In genomic region chr9:72228282-72228681, GRCh38 we compare ENCODE assay signal across 26 cellular contexts.
DNase-seq lines count a peak whose midpoint lies in the region; ATAC-seq, FAIRE-seq and TF ChIP-seq lines count a peak whose summit lies in the region.
"Had no signal": no experiment of that assay in that cellular context is flagged by ENCODE, and none has a peak within 500 bp of the region (broad histone marks: within the 10 kb centered on the region; RNA-seq: fewer than 3 reads in every experiment).

No MANE protein-coding gene starts in this region.

- no peaks in the 10 kb centered on the region for H3K9me2 ChIP-seq in hepatocyte (replicated peaks; ENCODE audit: insufficient read depth)

- peak; percentile 59; the same call in 2 of the 3 replicates for ATAC-seq in HepG2
- ATAC-seq: A549, GM12878, HCT116 had no signal

- no peak overlapping the region for H3K9ac ChIP-seq in HepG2 (ENCODE audit: insufficient read depth, low read depth, low read length)
- H3K9ac ChIP-seq: BLaER1 treated with 17β-estradiol and CSF1 and Interleukin-3, amounts not matched to agents 10 nM and 100 nM; GM23248 had no signal

- no peak for FAIRE-seq in HepG2 (lab: Jason Lieb, UNC)
- FAIRE-seq: A549, D721Med, GM12878, GM19239 had no signal

- no peak overlapping the region for H3K4me3 Mint-ChIP-seq in T-helper 2 cell treated with Interferon-gamma antibody and Interleukin-4, amounts not matched to agents 5 μg/mL and 100 μg/mL, for 36 hours
- H3K4me3 Mint-ChIP-seq: CD14-positive monocyte; CD4-positive, alpha-beta T cell; CD8-positive, alpha-beta memory T cell; H9 had no signal

- DNase-seq in hepatocyte (ENCODE audit: low spot score) (peak; percentile 14), HepG2 (ENCODE audit: low spot score) (no peak), mucosa of gallbladder (ENCODE audit: low spot score) (peak; percentile 53), NCI-H2171 treated with DMSO at 0.1 percent for 48 hours (lab: John Stamatoyannopoulos, UW) (no peak), cerebellar cortex (ENCODE audit: low spot score) (no peak)
- DNase-seq in NK-92 treated with Interleukin-12 subunit alpha and Interleukin-12 subunit beta, amount 100 ng/mL, for 24 hours (lab: John Stamatoyannopoulos, UW), result no peak
- DNase-seq in T-helper 2 cell treated with Interferon-gamma antibody and Interleukin-4, amounts not matched to agents 5 μg/mL and 100 μg/mL, for 36 hours (ENCODE audit: low spot score), result no peak
- DNase-seq: 8988T; ACHN; AML-193; BE2C; CD4-positive, alpha-beta T cell; CD8-positive, alpha-beta memory T cell; DMS 273 treated with DMSO at 0.1 percent for 48 hours; DMS79; EL; GDM1; GM23248; H9 had no signal

- no peaks in the 10 kb centered on the region for H3K9me3 Mint-ChIP-seq in T-helper 2 cell treated with Interferon-gamma antibody and Interleukin-4, amounts not matched to agents 5 μg/mL and 100 μg/mL, for 36 hours
- H3K9me3 Mint-ChIP-seq: CD4-positive, alpha-beta T cell; CD8-positive, alpha-beta memory T cell; H9 had no signal

- no peak for TF ChIP-seq POLR2A in HepG2 (IDR thresholded peaks at IDR 0.05; ENCODE audit: insufficient read depth in 1 of 2, low read depth in 2 of 2, low read length in 2 of 2)

- no peak overlapping the region for H3K27ac ChIP-seq in hepatocyte
- no peak overlapping the region for H3K27ac ChIP-seq in HepG2 (ENCODE audit: extremely low read length, insufficient read depth, low read length)
- H3K27ac ChIP-seq: A549; BLaER1 treated with 17β-estradiol and CSF1 and Interleukin-3, amounts not matched to agents 10 nM and 100 nM; GM23248 had no signal

- H3K9me3 ChIP-seq in hepatocyte (ENCODE audit: low read depth), result no peaks in the 10 kb centered on the region
- H3K9me3 ChIP-seq in HepG2 (ENCODE audit: low read length), result no peaks in the 10 kb centered on the region
- H3K9me3 ChIP-seq: A549; BE2C; BLaER1 treated with 17β-estradiol and CSF1 and Interleukin-3, amounts not matched to agents 10 nM and 100 nM had no signal

- H4K20me1 ChIP-seq in hepatocyte (ENCODE audit: insufficient read depth, poor library complexity, severe bottlenecking) (no peaks in the 10 kb centered on the region), HepG2 (ENCODE audit: insufficient read depth, low read length) (no peaks in the 10 kb centered on the region)
- H4K20me1 ChIP-seq: BLaER1 treated with 17β-estradiol and CSF1 and Interleukin-3, amounts not matched to agents 10 nM and 100 nM had no signal

- no peaks in the 10 kb centered on the region for H3K4me1 Mint-ChIP-seq in T-helper 2 cell treated with Interferon-gamma antibody and Interleukin-4, amounts not matched to agents 5 μg/mL and 100 μg/mL, for 36 hours (ENCODE audit: low read depth)
- H3K4me1 Mint-ChIP-seq: CD14-positive monocyte; CD8-positive, alpha-beta memory T cell; H9 had no signal

- POLR2A ChIA-PET in HepG2 (lab: Yijun Ruan, JAX), result no interaction called here

- H3K27me3 ChIP-seq in hepatocyte (no peaks in the 10 kb centered on the region), HepG2 (ENCODE audit: control insufficient read depth in 1 of 2, insufficient read depth in 2 of 2, low read length in 2 of 2) (no peaks in the 10 kb centered on the region)
- H3K27me3 ChIP-seq: BE2C; BLaER1 treated with 17β-estradiol and CSF1 and Interleukin-3, amounts not matched to agents 10 nM and 100 nM had no signal

- TF ChIP-seq EP300 in HepG2 (IDR thresholded peaks at IDR 0.05; ENCODE audit: low read depth in 2 of 2, low read length in 2 of 2) (no peak), HepG2 (CRISPR knock-in tag; IDR thresholded peaks at IDR 0.05; ENCODE audit: borderline replicate concordance) (no peak)

- H3K4me1 ChIP-seq in hepatocyte (ENCODE audit: insufficient read depth) (no peaks in the 10 kb centered on the region), HepG2 (ENCODE audit: insufficient read depth, low read length) (peaks cover 6% of the 10 kb centered on the region; the same call in 1 of the 2 replicates)
- H3K4me1 ChIP-seq: A549; BE2C; BLaER1 treated with 17β-estradiol and CSF1 and Interleukin-3, amounts not matched to agents 10 nM and 100 nM had no signal

- no peaks in the 10 kb centered on the region for H3K27me3 Mint-ChIP-seq in T-helper 2 cell treated with Interferon-gamma antibody and Interleukin-4, amounts not matched to agents 5 μg/mL and 100 μg/mL, for 36 hours (ENCODE audit: low read depth)

- H3K27ac Mint-ChIP-seq in T-helper 2 cell treated with Interferon-gamma antibody and Interleukin-4, amounts not matched to agents 5 μg/mL and 100 μg/mL, for 36 hours, result no peak overlapping the region
- H3K27ac Mint-ChIP-seq: CD14-positive monocyte; CD4-positive, alpha-beta T cell; CD8-positive, alpha-beta memory T cell; H9 had no signal

- H3K4me3 ChIP-seq in hepatocyte (no peak overlapping the region), HepG2 (replicated peaks in 1 of 3; ENCODE audit: insufficient read depth in 1 of 3, low read depth in 2 of 3, low read length in 3 of 3) (no peak overlapping the region)
- H3K4me3 ChIP-seq: A549; BLaER1 treated with 17β-estradiol and CSF1 and Interleukin-3, amounts not matched to agents 10 nM and 100 nM; GM12878; GM23248 had no signal

- no peak for TF ChIP-seq RAD21 in HepG2 (CRISPR knock-in tag; IDR thresholded peaks at IDR 0.05)

- 83% methylated on average over 3 of the region's 3 CpGs for WGBS in hepatocyte (ENCODE audit: low lambda C conversion rate, missing lambda C conversion rate)
- WGBS in HepG2 (ENCODE audit: low lambda C conversion rate), result 24% methylated on average over 3 of the region's 3 CpGs

- intact Hi-C loops in HepG2 (cut with micrococcal nuclease; ENCODE audit: unreplicated experiment), result no loop called here

- no peaks in the 10 kb centered on the region for H3K36me3 Mint-ChIP-seq in T-helper 2 cell treated with Interferon-gamma antibody and Interleukin-4, amounts not matched to agents 5 μg/mL and 100 μg/mL, for 36 hours (ENCODE audit: low read depth)
- H3K36me3 Mint-ChIP-seq: CD14-positive monocyte; CD8-positive, alpha-beta memory T cell had no signal

- BruUV-seq in HepG2 (replicated peaks; lab: Mats Ljungman, UMichigan), result no TSS peak

- no peaks in the 10 kb centered on the region for H3K79me2 ChIP-seq in hepatocyte
- H3K79me2 ChIP-seq in HepG2 (ENCODE audit: insufficient read depth, low read length), result no peaks in the 10 kb centered on the region

- in situ Hi-C loops in HepG2 (cut with HindIII; ENCODE audit: extremely low pct_ligation_motif_present, low pct_unique_long_range_greater_than_20kb), result no loop called here

- CTCF ChIA-PET in HepG2 (lab: Yijun Ruan, JAX; ENCODE audit: low intra/inter-chr PET ratio, low total read pairs), result no interaction called here

- TF ChIP-seq CTCF in hepatocyte (IDR thresholded peaks at IDR 0.05; ENCODE audit: poor library complexity) (no peak), HepG2 (CRISPR knock-in tag; IDR thresholded peaks at IDR 0.05) (no peak)

- H3K4me2 ChIP-seq in hepatocyte (no peak overlapping the region), HepG2 (ENCODE audit: low read depth, low read length) (no peak overlapping the region)
- H3K4me2 ChIP-seq: A549; BLaER1 treated with 17β-estradiol and CSF1 and Interleukin-3, amounts not matched to agents 10 nM and 100 nM had no signal

- no peak overlapping the region for H2AFZ ChIP-seq in hepatocyte
- no peak overlapping the region for H2AFZ ChIP-seq in HepG2 (ENCODE audit: low read length)
- H2AFZ ChIP-seq: GM23248 had no signal

- H3K36me3 ChIP-seq in hepatocyte (replicated peaks; ENCODE audit: insufficient read depth, low read depth) (no peaks in the 10 kb centered on the region), HepG2 (replicated peaks in 1 of 2; ENCODE audit: control insufficient read depth in 1 of 2, insufficient read depth in 2 of 2, low read length in 2 of 2) (no peaks in the 10 kb centered on the region)
- H3K36me3 ChIP-seq: BE2C; BLaER1 treated with 17β-estradiol and CSF1 and Interleukin-3, amounts not matched to agents 10 nM and 100 nM had no signal

TF ChIP-seq in HepG2, 621 proteins besides CTCF, POLR2A, EP300 and RAD21 (continues in another document):
- TF ChIP-seq, protein P1, sequence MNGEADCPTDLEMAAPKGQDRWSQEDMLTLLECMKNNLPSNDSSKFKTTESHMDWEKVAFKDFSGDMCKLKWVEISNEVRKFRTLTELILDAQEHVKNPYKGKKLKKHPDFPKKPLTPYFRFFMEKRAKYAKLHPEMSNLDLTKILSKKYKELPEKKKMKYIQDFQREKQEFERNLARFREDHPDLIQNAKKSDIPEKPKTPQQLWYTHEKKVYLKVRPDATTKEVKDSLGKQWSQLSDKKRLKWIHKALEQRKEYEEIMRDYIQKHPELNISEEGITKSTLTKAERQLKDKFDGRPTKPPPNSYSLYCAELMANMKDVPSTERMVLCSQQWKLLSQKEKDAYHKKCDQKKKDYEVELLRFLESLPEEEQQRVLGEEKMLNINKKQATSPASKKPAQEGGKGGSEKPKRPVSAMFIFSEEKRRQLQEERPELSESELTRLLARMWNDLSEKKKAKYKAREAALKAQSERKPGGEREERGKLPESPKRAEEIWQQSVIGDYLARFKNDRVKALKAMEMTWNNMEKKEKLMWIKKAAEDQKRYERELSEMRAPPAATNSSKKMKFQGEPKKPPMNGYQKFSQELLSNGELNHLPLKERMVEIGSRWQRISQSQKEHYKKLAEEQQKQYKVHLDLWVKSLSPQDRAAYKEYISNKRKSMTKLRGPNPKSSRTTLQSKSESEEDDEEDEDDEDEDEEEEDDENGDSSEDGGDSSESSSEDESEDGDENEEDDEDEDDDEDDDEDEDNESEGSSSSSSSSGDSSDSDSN (CRISPR knock-in tag; IDR thresholded peaks at IDR 0.05), result no peak
- no peak for TF ChIP-seq ZNF615 (CRISPR knock-in tag; IDR thresholded peaks at IDR 0.05; ENCODE audit: borderline replicate concordance)
- TF ChIP-seq ZNF629 (CRISPR knock-in tag; conservative IDR thresholded peaks at IDR 0.05), result no peak
- TF ChIP-seq DMAP1 (CRISPR knock-in tag; IDR thresholded peaks at IDR 0.05), result no peak
- TF ChIP-seq PBX2 (CRISPR knock-in tag; IDR thresholded peaks at IDR 0.05), result no peak
- no peak for TF ChIP-seq ZBTB25 (CRISPR knock-in tag; IDR thresholded peaks at IDR 0.05)

Comparison
In these comparisons a context has a peak if more than half of its experiments do, and no peak if none do; other contexts are left out.
1. DNase-seq: peak in hepatocyte (single experiment) and mucosa of gallbladder (single experiment); none in HepG2 (single experiment), NCI-H2171 treated with DMSO at 0.1 percent for 48 hours (single experiment), cerebellar cortex (single experiment), NK-92 treated with Interleukin-12 subunit alpha and Interleukin-12 subunit beta, amount 100 ng/mL, for 24 hours (single experiment) and T-helper 2 cell treated with Interferon-gamma antibody and Interleukin-4, amounts not matched to agents 5 μg/mL and 100 μg/mL, for 36 hours (single experiment).